Comparison of ENCODE assay signal across 8 cellular contexts in genomic region chr11:110463153-110463552, GRCh38. TPM values are rescaled to one million over a fixed set of nuclear protein-coding genes. Genes with fewer than 3 reads are reported as not detected.
DNase-seq lines count a peak whose midpoint lies in the region; ATAC-seq and TF ChIP-seq lines count a peak whose summit lies in the region.

No MANE protein-coding gene starts in this region.

- peaks cover 6% of the 10 kb centered on the region for H3K4me1 ChIP-seq in A673 (ENCODE audit: insufficient read depth, low read length, poor library complexity, severe bottlenecking)

- peaks cover 4% of the 10 kb centered on the region for H3K4me1 Mint-ChIP-seq in activated naive CD8-positive, alpha-beta T cell treated with anti-CD3 and anti-CD28 coated beads for 36 hours

- no TSS peak for BruUV-seq in A673 (replicated peaks; lab: Mats Ljungman, UMichigan)

- H3K4me3 Mint-ChIP-seq in activated naive CD8-positive, alpha-beta T cell treated with anti-CD3 and anti-CD28 coated beads for 36 hours = no peak overlapping the region

- peaks cover 7% of the 10 kb centered on the region for H3K36me3 Mint-ChIP-seq in activated naive CD8-positive, alpha-beta T cell treated with anti-CD3 and anti-CD28 coated beads for 36 hours

- peak; percentile 87 for DNase-seq in A673 (ENCODE audit: low spot score)
- DNase-seq in NCI-H2029 treated with DMSO at 0.1 percent for 48 hours (lab: John Stamatoyannopoulos, UW) = peak; percentile 8
- DNase-seq in activated naive CD8-positive, alpha-beta T cell treated with anti-CD3 and anti-CD28 coated beads for 36 hours = peak; percentile 19
- peak; percentile 17 for DNase-seq in iPS-NIHi11 (ENCODE audit: low spot score)
- DNase-seq in stimulated activated CD4-positive, alpha-beta T cell treated with anti-CD3 and anti-CD28 coated beads, Interleukin-4, amount 100 ng/mL, for 1 hour = peak; percentile 7
- no peak for DNase-seq in GDM1 (lab: John Stamatoyannopoulos, UW)

- TF ChIP-seq CTCF in A673 (conservative IDR thresholded peaks at IDR 0.05; ENCODE audit: low read depth, low read length) = peak; percentile 89
- peak; percentile 53 for TF ChIP-seq CTCF in GM12872 (IDR thresholded peaks at IDR 0.05; ENCODE audit: insufficient read depth, low read depth, low read length)

- POLR2A ChIA-PET in A673 (lab: Charles Lee; ENCODE audit: low non-redundant PET) = no interaction called here

- H3K27me3 ChIP-seq in A673 (replicated peaks; ENCODE audit: insufficient read depth, low read depth, low read length, poor library complexity) = no peaks in the 10 kb centered on the region

- H3K27me3 Mint-ChIP-seq in activated naive CD8-positive, alpha-beta T cell treated with anti-CD3 and anti-CD28 coated beads for 36 hours = no peaks in the 10 kb centered on the region

- CTCF ChIA-PET in A673 (lab: Charles Lee) = interaction anchor here (0.7 kb wide), 1 partner anchor 767 kb away, joined by 3 read pairs; no protein-coding TSS in a partner anchor

- peaks cover 49% of the 10 kb centered on the region for H3K36me3 ChIP-seq in A673 (ENCODE audit: insufficient read depth, low read length, poor library complexity, severe bottlenecking)

- H3K27ac ChIP-seq in A673 (ENCODE audit: low read depth, low read length, poor library complexity, severe bottlenecking) = no peak overlapping the region

- H3K4me3 ChIP-seq in A673 (ENCODE audit: low read depth, low read length, poor library complexity, severe bottlenecking) = no peak overlapping the region

- H3K9me3 ChIP-seq in A673 (ENCODE audit: low read depth, low read length, poor library complexity, severe bottlenecking) = no peaks in the 10 kb centered on the region

- H3K27ac Mint-ChIP-seq in activated naive CD8-positive, alpha-beta T cell treated with anti-CD3 and anti-CD28 coated beads for 36 hours = no peak overlapping the region

- intact Hi-C loops in A673 (cut with micrococcal nuclease; ENCODE audit: unreplicated experiment) = loop anchor here (2.0 to 10.0 kb wide), 2 partner anchors 768 to 962 kb away; no protein-coding TSS in a partner anchor

- H3K9me3 Mint-ChIP-seq in activated naive CD8-positive, alpha-beta T cell treated with anti-CD3 and anti-CD28 coated beads for 36 hours = no peaks in the 10 kb centered on the region

- ATAC-seq in GM18873 (IDR thresholded peaks at IDR 0.05; ENCODE audit: low FRiP score, unreplicated experiment) = no peak

RNA-seq across cellular contexts. Expression of gene FDX1, which starts 33.4 kb away (rescaled TPM):
- total RNA-seq in A673 (2021) = 59.5 and 62.3 TPM in 2 replicates
- 10 to 100 TPM; 18.2 to 19.2 TPM for total RNA-seq in activated naive CD8-positive, alpha-beta T cell treated with anti-CD3 and anti-CD28 coated beads for 36 hours
